In the genomic region with DNA sequence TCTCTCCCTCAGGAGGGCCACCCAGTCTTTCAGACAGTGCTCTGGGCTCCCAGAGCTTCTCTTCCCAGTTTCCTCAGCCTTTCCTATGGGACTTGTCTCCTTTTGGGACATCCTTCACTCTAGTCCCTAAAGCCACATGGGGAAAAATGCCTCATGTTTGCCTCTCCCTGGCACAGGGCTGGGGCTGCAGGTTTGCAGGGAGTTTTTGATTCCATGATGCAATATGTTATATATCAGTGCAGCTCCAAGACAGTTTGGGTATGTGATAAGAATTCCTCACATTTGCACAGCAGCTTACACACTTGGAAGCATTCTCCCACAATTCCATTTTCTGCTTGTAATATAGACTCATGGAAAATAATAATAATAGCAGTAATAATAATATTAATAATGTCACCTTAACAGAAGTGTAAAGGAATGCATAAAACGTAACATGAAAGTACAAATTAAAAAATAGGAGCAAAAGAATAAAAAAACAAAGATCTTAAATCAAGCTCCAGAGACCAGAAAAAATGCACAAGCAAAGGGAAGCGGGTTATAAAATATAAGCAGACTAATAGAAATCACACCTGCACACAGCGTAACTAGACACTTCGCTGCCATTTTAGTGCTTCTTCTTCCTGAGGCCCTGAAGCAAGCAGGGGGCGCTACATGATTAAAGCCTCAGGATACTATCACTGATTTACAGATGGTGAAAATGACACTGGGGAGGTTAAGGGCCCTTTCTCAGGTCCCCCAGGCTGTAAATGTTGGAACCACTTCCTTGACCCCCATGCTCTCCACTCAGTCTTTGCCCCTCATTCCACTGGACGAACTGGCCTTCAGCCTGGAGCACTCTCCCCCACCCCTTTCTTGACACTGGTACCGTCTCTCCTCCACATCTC, we compare ENCODE assay signal across 9 cellular contexts.
DNase-seq lines count a peak whose midpoint lies in the region; ATAC-seq and TF ChIP-seq lines count a peak whose summit lies in the region.
"Had no signal": no experiment of that assay in that cellular context is flagged by ENCODE, and none has a peak within 500 bp of the region (broad histone marks: within the 10 kb centered on the region; RNA-seq: fewer than 3 reads in every experiment).

No MANE protein-coding gene starts in this region.

- H3K27ac ChIP-seq in ACC112 (ENCODE audit: low read depth, low read length) (peak overlapping the region; percentile 31; the same call in 1 of the 2 replicates), HEK293 (ENCODE audit: extremely low read depth, low read depth, low read length) (no peak overlapping the region), liver (ENCODE audit: low read depth in 1 of 2, low read length in 2 of 2) (peak overlapping the region; percentile 32 to 65)

- H3K4me3 ChIP-seq in ACC112 (ENCODE audit: low read depth, low read length) (no peak overlapping the region), HEK293 (ENCODE audit: low read depth, low read length) (no peak overlapping the region), WI38 (ENCODE audit: low read depth, low read length) (no peak overlapping the region), liver (ENCODE audit: low read depth in 1 of 3, low read length in 3 of 3) (no peak overlapping the region)

- H3K79me2 ChIP-seq in ACC112 (ENCODE audit: control insufficient read depth, insufficient read depth, low read length, unreplicated experiment), result no peaks in the 10 kb centered on the region

- H2AFZ ChIP-seq in ACC112 (ENCODE audit: low read length, unreplicated experiment), result no peak overlapping the region

- DNase-seq in immature natural killer cell (no peak), activated T-cell treated with anti-CD3 and anti-CD28 coated beads for 4 hours (no peak)
- DNase-seq: activated CD4-positive, alpha-beta T cell treated with anti-CD3 and anti-CD28 coated beads, Interleukin-2, amount 50 U/mL, for 48 hours had no signal

- no peak overlapping the region for H3K27ac Mint-ChIP-seq in immature natural killer cell

- H3K9ac ChIP-seq in liver (ENCODE audit: low read depth in 1 of 2, low read length in 2 of 2), result no peak overlapping the region

- H3K4me1 ChIP-seq in ACC112 (ENCODE audit: control insufficient read depth, insufficient read depth, low read length, unreplicated experiment) (peaks cover 58% of the 10 kb centered on the region), HEK293 (ENCODE audit: control insufficient read depth, insufficient read depth, low read length) (no peaks in the 10 kb centered on the region), liver (ENCODE audit: control insufficient read depth in 4 of 4, insufficient read depth in 4 of 4, low read length in 3 of 4) (peaks cover 0 to 4% (median 2%) of the 10 kb centered on the region in 4 donors)

- CTCF ChIA-PET in HEK293 (lab: Yijun Ruan, JAX), result interaction anchor here (0.6 to 10.0 kb wide), 8 partner anchors 17 to 326 kb away, joined by 3 to 103 read pairs (median 4); no protein-coding TSS in a partner anchor

- H3K4me1 Mint-ChIP-seq in immature natural killer cell, result no peaks in the 10 kb centered on the region

- WGBS in liver, result 88% methylated on average over 7 of the region's 7 CpGs

- H3K9me3 ChIP-seq in HEK293 (ENCODE audit: control insufficient read depth, insufficient read depth, low read depth, low read length) (no peaks in the 10 kb centered on the region), liver (ENCODE audit: control insufficient read depth in 4 of 4, low read length in 3 of 4) (no peaks in the 10 kb centered on the region)

- H3K27me3 ChIP-seq in ACC112 (ENCODE audit: insufficient read depth, low read length) (no peaks in the 10 kb centered on the region), liver (ENCODE audit: control insufficient read depth in 4 of 4, insufficient read depth in 4 of 4, low read length in 3 of 4) (no peaks in the 10 kb centered on the region)

- POLR2A ChIA-PET in HEK293 (lab: Yijun Ruan, JAX), result interaction anchor here (0.6 kb wide), 1 partner anchor 114 kb away, joined by 7 read pairs; no protein-coding TSS in a partner anchor

- H3K36me3 ChIP-seq in ACC112 (ENCODE audit: insufficient read depth, low read length) (no peaks in the 10 kb centered on the region), HEK293 (ENCODE audit: control insufficient read depth in 2 of 2, insufficient read depth in 1 of 2, low read length in 2 of 2) (no peaks in the 10 kb centered on the region), liver (ENCODE audit: control insufficient read depth in 4 of 4, insufficient read depth in 3 of 4, low read depth in 1 of 4, low read length in 3 of 4) (no peaks in the 10 kb centered on the region)

- peaks cover 0 to 2% (median 1%) of the 10 kb centered on the region in 3 donors for H3K27me3 Mint-ChIP-seq in immature natural killer cell (ENCODE audit: low read depth in 3 of 3)

- H3K36me3 Mint-ChIP-seq in immature natural killer cell, result no peaks in the 10 kb centered on the region

- no peak for TF ChIP-seq CTCF in HEK293 (tag by site-specific recombination; IDR thresholded peaks at IDR 0.05)
- TF ChIP-seq CTCF in WI38 (IDR thresholded peaks at IDR 0.05; ENCODE audit: low read depth, low read length), result peak; percentile 42; the same call in 1 of the 2 replicates
- peak; percentile 13 for TF ChIP-seq CTCF in liver (IDR thresholded peaks at IDR 0.05; ENCODE audit: low read depth, low read length, missing input control)

- no peaks in the 10 kb centered on the region for H3K9me3 Mint-ChIP-seq in immature natural killer cell

- ATAC-seq in HG03460 (IDR thresholded peaks at IDR 0.05; ENCODE audit: unreplicated experiment) (no peak), HG02973 (IDR thresholded peaks at IDR 0.05; ENCODE audit: unreplicated experiment) (no peak)

- TF ChIP-seq RAD21 in liver (IDR thresholded peaks at IDR 0.05), result peak; percentile 20 to 21

- no peak overlapping the region for H3K4me3 Mint-ChIP-seq in immature natural killer cell

TF ChIP-seq in HEK293, 187 proteins besides CTCF, POLR2A, EP300 and RAD21:
- peak; percentile 88; the same call in 1 of the 2 replicates for TF ChIP-seq REPIN1 (tag by site-specific recombination; IDR thresholded peaks at IDR 0.05; ENCODE audit: low read depth)
- no peak for TF ChIP-seq ZNF549 (tag by site-specific recombination; IDR thresholded peaks at IDR 0.05)
- TF ChIP-seq ZNF654 (tag by site-specific recombination; IDR thresholded peaks at IDR 0.05; ENCODE audit: low read depth), result peak; percentile 44
- TF ChIP-seq PATZ1 (tag by site-specific recombination; IDR thresholded peaks at IDR 0.05), result peak; percentile 43; the same call in 1 of the 2 replicates

TF ChIP-seq in liver, 16 proteins besides CTCF, POLR2A, EP300 and RAD21:
- TF ChIP-seq MAX (IDR thresholded peaks at IDR 0.05) (no peak), ATF3 (IDR thresholded peaks at IDR 0.05) (no peak), NR2F2 (IDR thresholded peaks at IDR 0.05) (no peak), EGR1 (IDR thresholded peaks at IDR 0.05; ENCODE audit: low read depth in 2 of 2) (no peak), TAF1 (conservative IDR thresholded peaks at IDR 0.05) (no peak)
- TF ChIP-seq, protein P1, sequence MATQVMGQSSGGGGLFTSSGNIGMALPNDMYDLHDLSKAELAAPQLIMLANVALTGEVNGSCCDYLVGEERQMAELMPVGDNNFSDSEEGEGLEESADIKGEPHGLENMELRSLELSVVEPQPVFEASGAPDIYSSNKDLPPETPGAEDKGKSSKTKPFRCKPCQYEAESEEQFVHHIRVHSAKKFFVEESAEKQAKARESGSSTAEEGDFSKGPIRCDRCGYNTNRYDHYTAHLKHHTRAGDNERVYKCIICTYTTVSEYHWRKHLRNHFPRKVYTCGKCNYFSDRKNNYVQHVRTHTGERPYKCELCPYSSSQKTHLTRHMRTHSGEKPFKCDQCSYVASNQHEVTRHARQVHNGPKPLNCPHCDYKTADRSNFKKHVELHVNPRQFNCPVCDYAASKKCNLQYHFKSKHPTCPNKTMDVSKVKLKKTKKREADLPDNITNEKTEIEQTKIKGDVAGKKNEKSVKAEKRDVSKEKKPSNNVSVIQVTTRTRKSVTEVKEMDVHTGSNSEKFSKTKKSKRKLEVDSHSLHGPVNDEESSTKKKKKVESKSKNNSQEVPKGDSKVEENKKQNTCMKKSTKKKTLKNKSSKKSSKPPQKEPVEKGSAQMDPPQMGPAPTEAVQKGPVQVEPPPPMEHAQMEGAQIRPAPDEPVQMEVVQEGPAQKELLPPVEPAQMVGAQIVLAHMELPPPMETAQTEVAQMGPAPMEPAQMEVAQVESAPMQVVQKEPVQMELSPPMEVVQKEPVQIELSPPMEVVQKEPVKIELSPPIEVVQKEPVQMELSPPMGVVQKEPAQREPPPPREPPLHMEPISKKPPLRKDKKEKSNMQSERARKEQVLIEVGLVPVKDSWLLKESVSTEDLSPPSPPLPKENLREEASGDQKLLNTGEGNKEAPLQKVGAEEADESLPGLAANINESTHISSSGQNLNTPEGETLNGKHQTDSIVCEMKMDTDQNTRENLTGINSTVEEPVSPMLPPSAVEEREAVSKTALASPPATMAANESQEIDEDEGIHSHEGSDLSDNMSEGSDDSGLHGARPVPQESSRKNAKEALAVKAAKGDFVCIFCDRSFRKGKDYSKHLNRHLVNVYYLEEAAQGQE (IDR thresholded peaks at IDR 0.05), result no peak
